ENCODE assay signal across 1 cellular context in genomic region chr16:66900721-66901441, GRCh38.
TF ChIP-seq lines count a peak whose summit lies in the region.

No MANE protein-coding gene starts in this region.

TF ChIP-seq in K562, 482 proteins besides CTCF, POLR2A, EP300 and RAD21:
- TF ChIP-seq U2AF2 (optimal IDR thresholded peaks at IDR 0.05; ENCODE audit: low read depth, low read length), result no peak
- 0 out of 2 replicates have a peak, but pooled peaks have one; percentile 39 for TF ChIP-seq MEF2D (tag; conservative IDR thresholded peaks at IDR 0.05; ENCODE audit: low read depth)
- TF ChIP-seq MAZ (CRISPR knock-in tag; conservative IDR thresholded peaks at IDR 0.05 in 1 of 2, IDR thresholded peaks at IDR 0.05 in 1 of 2), result 0 out of 4 replicates have a peak, but pooled peaks of 1 of the 2 experiments have one; percentile 13
- peak; percentile 42; the same call in 1 of the 2 replicates for TF ChIP-seq VEZF1 (CRISPR knock-in tag; IDR thresholded peaks at IDR 0.05)
- TF ChIP-seq ZBTB7A (IDR thresholded peaks at IDR 0.05; ENCODE audit: borderline replicate concordance, control insufficient read depth, low read depth, low read length), result peak; percentile 20; the same call in 1 of the 2 replicates
- 0 out of 2 replicates have a peak, but pooled peaks have one; percentile 26 for TF ChIP-seq CREB3 (tag; conservative IDR thresholded peaks at IDR 0.05; ENCODE audit: low read depth)
- no peak for TF ChIP-seq SNAPC5 (CRISPR knock-in tag; IDR thresholded peaks at IDR 0.05)
- TF ChIP-seq CBFA2T2 (conservative IDR thresholded peaks at IDR 0.05), result 0 out of 2 replicates have a peak, but pooled peaks have one; percentile 1
- TF ChIP-seq TCF15 (CRISPR knock-in tag; IDR thresholded peaks at IDR 0.05), result 0 out of 2 replicates have a peak, but pooled peaks have one; percentile 9
- TF ChIP-seq ZNF589 (CRISPR knock-in tag; IDR thresholded peaks at IDR 0.05; ENCODE audit: low read depth), result peak; percentile 85
- TF ChIP-seq ELF4 (CRISPR knock-in tag; IDR thresholded peaks at IDR 0.05), result 0 out of 2 replicates have a peak, but pooled peaks have one; percentile 54
- peak; percentile 73; the same call in 1 of the 2 replicates for TF ChIP-seq DMBX1 (CRISPR knock-in tag; IDR thresholded peaks at IDR 0.05; ENCODE audit: borderline replicate concordance)
- TF ChIP-seq EGR1 (conservative IDR thresholded peaks at IDR 0.05), result peak; percentile 62
- no peak for TF ChIP-seq ZEB2 (IDR thresholded peaks at IDR 0.05)
- no peak for TF ChIP-seq PTRF (tag; IDR thresholded peaks at IDR 0.05)
- TF ChIP-seq NR4A1 (CRISPR knock-in tag; IDR thresholded peaks at IDR 0.05), result no peak
- peak; percentile 52; the same call in 1 of the 2 replicates for TF ChIP-seq NR4A1 (tag; IDR thresholded peaks at IDR 0.05)
- no peak for TF ChIP-seq TBP (optimal IDR thresholded peaks at IDR 0.05; ENCODE audit: low read depth, low read length)
- TF ChIP-seq CXXC5 (CRISPR knock-in tag; IDR thresholded peaks at IDR 0.05), result 0 out of 2 replicates have a peak, but pooled peaks have one; percentile 22
- no peak for TF ChIP-seq ID3 (CRISPR knock-in tag; IDR thresholded peaks at IDR 0.05)
- TF ChIP-seq ID3 (tag; IDR thresholded peaks at IDR 0.05), result peak; percentile 19; the same call in 1 of the 2 replicates
- no peak for TF ChIP-seq ZSCAN32 (CRISPR knock-in tag; IDR thresholded peaks at IDR 0.05)
- peak; percentile 20 for TF ChIP-seq SMAD4 (CRISPR knock-in tag; conservative IDR thresholded peaks at IDR 0.05)
- TF ChIP-seq ZBTB17 (CRISPR knock-in tag; IDR thresholded peaks at IDR 0.05), result 0 out of 2 replicates have a peak, but pooled peaks have one; percentile 21
- TF ChIP-seq CBFA2T3 (IDR thresholded peaks at IDR 0.05), result peak; percentile 46
- peak; percentile 64; the same call in 1 of the 2 replicates for TF ChIP-seq HDGF (IDR thresholded peaks at IDR 0.05)
